Comparison of ENCODE assay signal across 21 cellular contexts in genomic region chr9:95486318-95486717, GRCh38. TPM values are rescaled to one million over a fixed set of nuclear protein-coding genes. Genes with fewer than 3 reads are reported as not detected.
DNase-seq lines count a peak whose midpoint lies in the region; ATAC-seq and TF ChIP-seq lines count a peak whose summit lies in the region.
"Had no signal": no experiment of that assay in that cellular context is flagged by ENCODE, and none has a peak within 500 bp of the region (broad histone marks: within the 10 kb centered on the region; RNA-seq: fewer than 3 reads in every experiment).

No MANE protein-coding gene starts in this region.

- ATAC-seq in mucosa of descending colon (peak; percentile 90), GM21619 (IDR thresholded peaks at IDR 0.05; ENCODE audit: unreplicated experiment) (no peak)
- ATAC-seq: activated T-cell treated with anti-CD3 and anti-CD28 coated beads, Interleukin-2, amount 50 U/mL, for 72 hours; Right ventricle myocardium inferior had no signal

- no peak overlapping the region for H3K4me3 ChIP-seq in LNCaP clone FGC (ENCODE audit: low read depth, low read length)
- no peak overlapping the region for H3K4me3 ChIP-seq in mucosa of descending colon
- H3K4me3 ChIP-seq: heart right ventricle, ovary, vagina had no signal

- intact Hi-C loops in mucosa of descending colon (cut with DNase I, micrococcal nuclease) = no loop called here

- TF ChIP-seq CTCF in LNCaP clone FGC (IDR thresholded peaks at IDR 0.05; ENCODE audit: control insufficient read depth, extremely low read depth, insufficient read depth) = no peak
- no peak for TF ChIP-seq CTCF in mucosa of descending colon (IDR thresholded peaks at IDR 0.05)

- DNase-seq in LNCaP clone FGC (ENCODE audit: low read depth) = peak; percentile 97
- DNase-seq in cerebellar nuclear complex (lab: John Stamatoyannopoulos, UW) = peak; percentile 36 to 84
- no peak for DNase-seq in mucosa of descending colon
- no peak for DNase-seq in superior temporal gyrus (ENCODE audit: extremely low spot score)
- DNase-seq in KBM-7 = no peak
- DNase-seq: activated CD4-positive, alpha-beta T cell treated with anti-CD3 and anti-CD28 coated beads for 1 hour; activated T-cell treated with anti-CD3 and anti-CD28 coated beads, Interleukin-2, amount 50 U/mL, for 72 hours; CD4-positive, alpha-beta T cell; DMS153; H9; heart right ventricle; natural killer cell; NCI-H2029; NCI-H345; NCI-H82; ovary had no signal

- no peaks in the 10 kb centered on the region for H3K9me3 ChIP-seq in mucosa of descending colon
- H3K9me3 ChIP-seq: heart right ventricle, ovary, vagina had no signal

- H3K36me3 ChIP-seq in mucosa of descending colon (ENCODE audit: low read depth) = no peaks in the 10 kb centered on the region
- H3K36me3 ChIP-seq: ovary had no signal

- H3K4me1 ChIP-seq in mucosa of descending colon (ENCODE audit: low read depth) = peaks cover 13% of the 10 kb centered on the region

- in situ Hi-C loops in KBM-7 (cut with MboI; ENCODE audit: low pct_unique_long_range_greater_than_20kb, low sequenced_read_pairs) = no loop called here

- peak overlapping the region; percentile 45 for H3K27ac ChIP-seq in temporal lobe (ENCODE audit: low read depth, low read length)
- H3K27ac ChIP-seq: epithelial cell of prostate, heart right ventricle, ovary, vagina had no signal

RNA-seq across cellular contexts. Expression of gene PTCH1, which starts 30.5 kb away (rescaled TPM):
- total RNA-seq in mucosa of descending colon (10 to 100 TPM; 11.9 to 38.1 (median 32.1) TPM), temporal lobe (6.6 TPM)

Comparison
In these comparisons a context has a peak if more than half of its experiments do, and no peak if none do; other contexts are left out.
1. DNase-seq: peak in LNCaP clone FGC (single experiment) and cerebellar nuclear complex (2 of 2); none in mucosa of descending colon (0 of 3), superior temporal gyrus (single experiment) and KBM-7 (single experiment).